9 cellular contexts compared by ENCODE assay signal in the genomic region with DNA sequence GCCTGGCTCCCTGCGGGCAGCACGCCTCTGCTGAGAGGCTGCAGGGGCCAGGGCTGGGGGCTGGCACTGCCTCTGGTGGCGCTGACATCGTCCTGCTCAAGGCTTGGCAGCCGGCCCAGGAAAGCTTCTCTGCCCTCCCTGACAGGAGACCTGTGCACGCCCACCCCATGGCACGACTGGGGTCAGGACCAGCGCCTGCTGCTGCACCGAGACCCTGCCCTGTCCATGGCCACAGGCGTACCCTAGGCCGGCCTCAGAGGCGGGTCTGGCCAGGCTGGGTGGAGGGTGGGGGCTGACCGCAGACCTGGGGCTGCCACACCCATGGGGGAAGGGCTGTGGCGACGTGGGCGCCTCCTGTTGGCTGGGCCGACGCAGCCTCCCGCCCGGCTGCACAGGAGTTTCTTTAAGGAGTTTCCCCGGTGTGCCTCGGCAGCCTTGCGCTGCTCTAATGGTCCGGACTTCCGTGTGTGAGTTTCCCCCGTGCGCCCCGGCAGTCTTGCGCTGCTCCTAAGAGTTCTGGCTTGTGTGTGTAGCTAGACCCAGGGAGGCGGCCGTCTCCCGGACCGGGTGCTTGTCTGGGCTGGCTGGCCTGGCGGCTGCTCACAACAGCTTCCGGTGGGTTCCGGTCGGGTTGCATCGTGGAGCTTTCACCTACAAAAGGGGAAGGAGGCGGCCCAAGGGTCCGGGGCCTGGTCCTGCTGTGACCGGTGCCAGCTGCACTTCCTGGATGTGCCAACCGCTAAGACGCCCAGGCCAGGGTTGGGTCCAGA. TPM values are rescaled to one million over a fixed set of nuclear protein-coding genes. Genes with fewer than 3 reads are reported as not detected.
A peak's percentile ranks its signal among the peaks of the same experiment; 100 is the strongest.
DNase-seq lines count a peak whose midpoint lies in the region; ATAC-seq, FAIRE-seq and TF ChIP-seq lines count a peak whose summit lies in the region.
"Had no signal": no experiment of that assay in that cellular context is flagged by ENCODE, and none has a peak within 500 bp of the region (broad histone marks: within the 10 kb centered on the region; RNA-seq: fewer than 3 reads in every experiment).

No MANE protein-coding gene starts in this region.

- ATAC-seq in HG03045 (IDR thresholded peaks at IDR 0.05; ENCODE audit: unreplicated experiment) (peak; percentile 44), pancreas (peak; percentile 59 to 71 (median 65))

- 3 to 4% methylated on average over 43 of the region's 43 CpGs for WGBS in pancreas, 2 donors
- WGBS in transverse colon (ENCODE audit: low coverage in 1 of 2), 2 donors, result 4% methylated on average over 33 of the region's 43 CpGs; no CpG with 5 or more reads in 1 of the 2 donors

- TF ChIP-seq EP300 in transverse colon (IDR thresholded peaks at IDR 0.05; ENCODE audit: low read depth), result no peak

- peak overlapping the region; percentile 82 for H3K4me2 ChIP-seq in OCI-LY3 (ENCODE audit: low read length)

- peaks cover 59% of the 10 kb centered on the region for H3K79me2 ChIP-seq in OCI-LY3 (ENCODE audit: low read length)

- H2AFZ ChIP-seq in OCI-LY3 (ENCODE audit: low read depth, low read length), result no peak overlapping the region

- intact Hi-C loops in pancreas (cut with DNase I) (no loop called here), transverse colon (cut with DNase I; ENCODE audit: low total_unique reads) (no loop called here)

- no peak for FAIRE-seq in pancreas (lab: Jason Lieb, UNC)
- FAIRE-seq: A204.1 had no signal

- H3K9me3 ChIP-seq in OCI-LY3 (ENCODE audit: insufficient read depth, low read length), result peaks cover 12% of the 10 kb centered on the region; the same call in 1 of the 2 replicates
- H3K9me3 ChIP-seq in pancreas, result no peaks in the 10 kb centered on the region
- H3K9me3 ChIP-seq in transverse colon, result no peaks in the 10 kb centered on the region

- H3K27ac ChIP-seq in OCI-LY3 (ENCODE audit: low read length) (peak overlapping the region; percentile 99), pancreas (peak overlapping the region; percentile 80 to 82 (median 80)), transverse colon (peak overlapping the region; percentile 80 to 93 (median 88))

- peak; percentile 72 for DNase-seq in DMS 273 (lab: John Stamatoyannopoulos, UW; ENCODE audit: unreplicated experiment)
- no peak for DNase-seq in DMS 273 treated with DMSO at 0.1 percent for 48 hours (lab: John Stamatoyannopoulos, UW)
- peak; percentile 76 for DNase-seq in activated T-helper 1 cell treated with Interleukin-2 at 50 U/mL for 16 hours (ENCODE audit: low read depth)
- peak; percentile 83 for DNase-seq in fibroblast of villous mesenchyme (ENCODE audit: low read depth)
- peak; percentile 80 to 95 (median 84) for DNase-seq in pancreas
- DNase-seq in transverse colon, result peak; percentile 91

- TF ChIP-seq CTCF in OCI-LY3 (IDR thresholded peaks at IDR 0.05; ENCODE audit: low read depth, low read length) (peak; percentile 46), fibroblast of villous mesenchyme (IDR thresholded peaks at IDR 0.05; ENCODE audit: insufficient read depth, low read depth, low read length) (peak; percentile 28), pancreas (IDR thresholded peaks at IDR 0.05) (no peak), transverse colon (IDR thresholded peaks at IDR 0.05) (peak; percentile 22 to 70 (median 39))

- peak; percentile 84 for TF ChIP-seq POLR2A in transverse colon (IDR thresholded peaks at IDR 0.05)

- H3K27me3 ChIP-seq in OCI-LY3 (ENCODE audit: low read depth, low read length) (no peaks in the 10 kb centered on the region), pancreas (no peaks in the 10 kb centered on the region), transverse colon (no peaks in the 10 kb centered on the region)

- peaks cover 7% of the 10 kb centered on the region for H4K20me1 ChIP-seq in OCI-LY3 (ENCODE audit: insufficient read depth, low read length)

- H3K36me3 ChIP-seq in OCI-LY3 (replicated peaks; ENCODE audit: low read depth, low read length) (peaks cover 13% of the 10 kb centered on the region), pancreas (peaks cover 0 to 7% (median 0%) of the 10 kb centered on the region in 3 donors), transverse colon (peaks cover 0 to 6% (median 2%) of the 10 kb centered on the region in 4 donors)

- in situ Hi-C loops in transverse colon (cut with MboI; ENCODE audit: low pct_ligation_motif_present in 1 of 4, low pct_unique_long_range_greater_than_20kb in 1 of 4, low sequenced_read_pairs in 3 of 4), result no loop called here

- H3K4me3 ChIP-seq in OCI-LY3 (ENCODE audit: low read length) (peak overlapping the region; percentile 75), fibroblast of villous mesenchyme (ENCODE audit: low read depth, low read length) (peak overlapping the region; percentile 58), pancreas (peak overlapping the region; percentile 9 to 48 (median 40)), transverse colon (peak overlapping the region; percentile 31 to 55 (median 42))

- H3K9ac ChIP-seq in OCI-LY3 (ENCODE audit: low read length), result peak overlapping the region; percentile 76

- H3K4me1 ChIP-seq in OCI-LY3 (ENCODE audit: low read length), result peaks cover 63% of the 10 kb centered on the region
- peaks cover 25 to 30% (median 26%) of the 10 kb centered on the region in 3 donors for H3K4me1 ChIP-seq in pancreas
- H3K4me1 ChIP-seq in transverse colon, result peaks cover 31 to 67% (median 58%) of the 10 kb centered on the region in 4 donors

RNA-seq across cellular contexts. Expression of a gene that starts 4.7 kb away (rescaled TPM):
- total RNA-seq in fibroblast of villous mesenchyme (21.6 and 27.4 TPM in 2 replicates), pancreas (10 to 100 TPM; 25.9 to 64.1 (median 48.6) TPM), transverse colon (100 to 1,000 TPM in 1 of 4 donors, 10 to 100 TPM in 3; 40.6 to 109 (median 69.4) TPM)
- 100 to 1,000 TPM; 104 to 107 TPM for polyA plus RNA-seq in pancreas

RNA-seq across cellular contexts. Expression of a gene that starts 10.4 kb away (rescaled TPM):
- 18.0 and 20.7 TPM in 2 replicates for total RNA-seq in fibroblast of villous mesenchyme
- total RNA-seq in pancreas, result 10 to 100 TPM; 11.6 to 17.8 (median 13.0) TPM
- polyA plus RNA-seq in pancreas, result 10 to 100 TPM; 78.2 to 79.8 TPM
- total RNA-seq in transverse colon, result 10 to 100 TPM; 27.3 to 91.3 (median 35.1) TPM

RNA-seq across cellular contexts. Expression of a gene that starts 19.8 kb away (rescaled TPM):
- total RNA-seq in fibroblast of villous mesenchyme (0.32 and 0.43 TPM in 2 replicates), pancreas (1 to 10 TPM in 1 of 6 donors, under 1 TPM in 5; 0.31 to 1.2 (median 0.60) TPM), transverse colon (under 1 TPM in 1 of 4 donors, not detected in 3; 0.32 TPM)
- 1 to 10 TPM in 1 of 2 donors, under 1 TPM in 1; 0.68 to 3.5 TPM for polyA plus RNA-seq in pancreas

RNA-seq across cellular contexts. Expression of a gene that starts 54.5 kb away (rescaled TPM):
- total RNA-seq in fibroblast of villous mesenchyme (25.4 and 32.4 TPM in 2 replicates), pancreas (10 to 100 TPM; 19.2 to 36.7 (median 26.8) TPM), transverse colon (100 to 1,000 TPM in 1 of 4 donors, 10 to 100 TPM in 3; 43.8 to 110 (median 73.1) TPM)
- 100 to 1,000 TPM; 109 to 139 TPM for polyA plus RNA-seq in pancreas

Comparison
In these comparisons a context has a peak if more than half of its experiments do, and no peak if none do; other contexts are left out.
1. CTCF ChIP-seq: peak in OCI-LY3 (single experiment), fibroblast of villous mesenchyme (single experiment) and transverse colon (5 of 5); none in pancreas (0 of 4).
2. Peak in every context shown above with its lines, with median percentiles within 50 percentile points of each other: H3K27ac ChIP-seq and H3K4me3 ChIP-seq.